Comparison of ENCODE assay signal across 12 cellular contexts in the genomic region with DNA sequence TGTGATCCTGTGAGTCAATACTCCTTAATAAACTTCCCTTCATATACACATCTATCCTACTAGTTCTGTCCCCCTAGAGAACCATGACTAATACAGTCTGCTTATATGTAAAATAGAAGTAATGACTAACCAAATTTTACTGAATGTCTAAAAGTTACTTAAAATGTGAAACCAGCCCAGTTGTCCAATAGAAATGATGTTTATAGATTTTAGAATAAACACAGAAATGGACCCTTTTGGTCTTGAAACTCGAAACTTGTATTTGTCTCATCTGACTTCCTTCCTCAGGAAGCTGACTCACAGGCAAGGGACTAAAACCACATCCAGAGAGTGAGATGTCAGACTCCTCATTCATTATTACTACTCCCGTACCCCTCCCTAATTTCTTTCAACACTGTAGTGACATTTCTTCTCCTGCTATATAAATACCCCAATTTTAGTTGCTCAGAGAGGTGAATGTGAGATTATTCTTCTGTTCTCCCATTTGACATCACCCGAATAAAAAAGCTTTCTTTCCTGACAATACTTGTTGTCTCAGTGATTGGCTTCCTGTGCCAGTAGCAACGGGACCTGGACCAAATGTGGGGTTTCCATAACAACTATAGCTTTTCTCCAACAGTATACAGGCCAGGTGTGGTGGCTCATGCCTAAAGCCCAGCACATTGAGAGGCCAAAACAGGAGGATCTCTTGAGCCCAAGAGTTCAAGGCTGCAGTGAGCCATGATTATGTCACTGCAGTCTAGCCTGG.
DNase-seq lines count a peak whose midpoint lies in the region; ATAC-seq, FAIRE-seq and TF ChIP-seq lines count a peak whose summit lies in the region.
"Had no signal": no experiment of that assay in that cellular context is flagged by ENCODE, and none has a peak within 500 bp of the region (broad histone marks: within the 10 kb centered on the region; RNA-seq: fewer than 3 reads in every experiment).

No MANE protein-coding gene starts in this region.

- DNase-seq in A172 (ENCODE audit: low spot score) (peak; percentile 80), GM12878 (ENCODE audit: low read depth, low spot score) (no peak), DMS153 treated with DMSO at 0.1 percent for 48 hours (lab: John Stamatoyannopoulos, UW; ENCODE audit: unreplicated experiment) (no peak), progenitor cell of endocrine pancreas (ENCODE audit: low spot score, unreplicated experiment) (no peak), tibial artery (no peak)
- DNase-seq in stimulated activated naive CD4-positive, alpha-beta T cell treated with Interleukin-2 at 50 U/mL for 16 hours (lab: John Stamatoyannopoulos, UW), result no peak
- DNase-seq: activated naive CD4-positive, alpha-beta T cell treated with anti-CD3 and anti-CD28 coated beads for 36 hours; NCI-H1436 had no signal

- H3K27ac ChIP-seq in GM12878 (ENCODE audit: control insufficient read depth, insufficient read depth) (no peak overlapping the region), tibial artery (no peak overlapping the region)
- H3K27ac ChIP-seq: hepatocyte had no signal

- no peak for TF ChIP-seq CTCF in GM12878 (IDR thresholded peaks at IDR 0.05 in 2 of 3, conservative IDR thresholded peaks at IDR 0.05 in 1 of 3; ENCODE audit: control insufficient read depth in 2 of 3, extremely low read depth in 1 of 3, insufficient read depth in 1 of 3, low read depth in 3 of 3, low read length in 3 of 3)
- TF ChIP-seq CTCF in progenitor cell of endocrine pancreas (IDR thresholded peaks at IDR 0.05; ENCODE audit: unreplicated experiment), result no peak
- no peak for TF ChIP-seq CTCF in tibial artery (IDR thresholded peaks at IDR 0.05)

- no peak overlapping the region for H3K9ac ChIP-seq in GM12878 (ENCODE audit: control insufficient read depth, insufficient read depth, low read length)

- no TSS peak for BruUV-seq in GM12878 (replicated peaks; lab: Mats Ljungman, UMichigan)

- no peak overlapping the region for H2AFZ ChIP-seq in GM12878 (ENCODE audit: control insufficient read depth, low read depth, low read length)
- H2AFZ ChIP-seq: hepatocyte had no signal

- RAD21 ChIA-PET in GM12878 (lab: Charles Lee; ENCODE audit: unreplicated experiment), result no interaction called here

- H3K9me3 Mint-ChIP-seq in progenitor cell of endocrine pancreas (ENCODE audit: low read depth), result peaks cover 50% of the 10 kb centered on the region

- in situ Hi-C loops in GM12878 (cut with MboI), result no loop called here

- 6% methylated on average over 4 of the region's 4 CpGs for WGBS in GM12878 (ENCODE audit: insufficient coverage, insufficient replicate concordance, low lambda C conversion rate, missing lambda C conversion rate)

- no peak for TF ChIP-seq EP300 in GM12878 (IDR thresholded peaks at IDR 0.05; ENCODE audit: borderline replicate concordance in 1 of 2, control insufficient read depth in 1 of 2, low read depth in 2 of 2, low read length in 2 of 2)

- H3K36me3 Mint-ChIP-seq in progenitor cell of endocrine pancreas (ENCODE audit: insufficient read depth), result peaks cover 36% of the 10 kb centered on the region

- H3K4me2 ChIP-seq in GM12878 (ENCODE audit: control insufficient read depth, insufficient read depth), result no peak overlapping the region
- H3K4me2 ChIP-seq: hepatocyte had no signal

- H3K27me3 ChIP-seq in GM12878 (replicated peaks in 1 of 2; ENCODE audit: control insufficient read depth in 2 of 2, insufficient read depth in 2 of 2, low read length in 1 of 2) (no peaks in the 10 kb centered on the region), tibial artery (no peaks in the 10 kb centered on the region)
- H3K27me3 ChIP-seq: hepatocyte had no signal

- no peak overlapping the region for H3K4me3 Mint-ChIP-seq in progenitor cell of endocrine pancreas (ENCODE audit: low read depth)
- H3K4me3 Mint-ChIP-seq: activated naive CD4-positive, alpha-beta T cell treated with anti-CD3 and anti-CD28 coated beads for 36 hours; CD4-positive, CD25-positive, alpha-beta regulatory T cell had no signal

- POLR2A ChIA-PET in GM12878 (lab: Charles Lee), result no interaction called here

- H3K9me3 ChIP-seq in GM12878 (replicated peaks; ENCODE audit: control insufficient read depth, insufficient read depth, low read length) (no peaks in the 10 kb centered on the region; the same call in 2 of the 3 replicates), tibial artery (peaks cover 0 to 22% (median 12%) of the 10 kb centered on the region in 3 donors)

- no peaks in the 10 kb centered on the region for H3K4me1 ChIP-seq in GM12878 (ENCODE audit: control insufficient read depth, insufficient read depth, low read length)
- H3K4me1 ChIP-seq in tibial artery, result no peaks in the 10 kb centered on the region

- ATAC-seq in GM19463 (IDR thresholded peaks at IDR 0.05; ENCODE audit: unreplicated experiment) (peak; percentile 73), HG03575 (IDR thresholded peaks at IDR 0.05; ENCODE audit: extremely low read depth, insufficient number of reproducible peaks, low FRiP score, unreplicated experiment) (peak; percentile 75), GM12878 (no peak)

- no peak for FAIRE-seq in GM12878 (lab: Jason Lieb, UNC)

- TF ChIP-seq POLR2A in GM12878 (IDR thresholded peaks at IDR 0.05; ENCODE audit: low read depth, low read length), result no peak

- no peaks in the 10 kb centered on the region for H4K20me1 ChIP-seq in GM12878 (ENCODE audit: control insufficient read depth, insufficient read depth)

- H3K36me3 ChIP-seq in GM12878 (ENCODE audit: control insufficient read depth in 2 of 2, insufficient read depth in 2 of 2, low read length in 1 of 2), result no peaks in the 10 kb centered on the region
- no peaks in the 10 kb centered on the region for H3K36me3 ChIP-seq in tibial artery

- TF ChIP-seq RAD21 in GM12878 (IDR thresholded peaks at IDR 0.05; ENCODE audit: insufficient read depth, low read depth, low read length), result no peak

- CTCF ChIA-PET in GM12878 (lab: Yijun Ruan, JAX), result interaction anchor here (1.0 kb wide), 1 partner anchor 48 kb away, joined by 4 read pairs; no protein-coding TSS in a partner anchor

- SMC1A ChIA-PET in GM12878 (lab: Charles Lee; ENCODE audit: uncharacterized antibody, unreplicated experiment), result interaction anchor here (0.7 kb wide), 1 partner anchor 10 kb away, joined by 3 read pairs; no protein-coding TSS in a partner anchor

- H3K4me3 ChIP-seq in GM12878 (no peak overlapping the region), tibial artery (no peak overlapping the region)
- H3K4me3 ChIP-seq: hepatocyte had no signal

- H3K27me3 Mint-ChIP-seq in progenitor cell of endocrine pancreas, result no peaks in the 10 kb centered on the region
- H3K27me3 Mint-ChIP-seq: CD4-positive, CD25-positive, alpha-beta regulatory T cell had no signal

- intact Hi-C loops in GM12878 (cut with micrococcal nuclease; ENCODE audit: unreplicated experiment), result no loop called here
- intact Hi-C loops in tibial artery (cut with DNase I; ENCODE audit: low total_unique reads), result no loop called here

- H3K4me1 Mint-ChIP-seq in progenitor cell of endocrine pancreas (ENCODE audit: low read depth), result no peaks in the 10 kb centered on the region
- H3K4me1 Mint-ChIP-seq: CD4-positive, CD25-positive, alpha-beta regulatory T cell had no signal

- no peak overlapping the region for H3K27ac Mint-ChIP-seq in progenitor cell of endocrine pancreas
- H3K27ac Mint-ChIP-seq: activated naive CD4-positive, alpha-beta T cell treated with anti-CD3 and anti-CD28 coated beads for 36 hours had no signal

- H3K79me2 ChIP-seq in GM12878 (ENCODE audit: control insufficient read depth, insufficient read depth, low read length), result no peaks in the 10 kb centered on the region
- H3K79me2 ChIP-seq: hepatocyte had no signal

TF ChIP-seq in GM12878, 131 proteins besides CTCF, POLR2A, EP300 and RAD21:
- no peak for TF ChIP-seq KDM1A (IDR thresholded peaks at IDR 0.05; ENCODE audit: borderline replicate concordance)
- TF ChIP-seq, protein P1, sequence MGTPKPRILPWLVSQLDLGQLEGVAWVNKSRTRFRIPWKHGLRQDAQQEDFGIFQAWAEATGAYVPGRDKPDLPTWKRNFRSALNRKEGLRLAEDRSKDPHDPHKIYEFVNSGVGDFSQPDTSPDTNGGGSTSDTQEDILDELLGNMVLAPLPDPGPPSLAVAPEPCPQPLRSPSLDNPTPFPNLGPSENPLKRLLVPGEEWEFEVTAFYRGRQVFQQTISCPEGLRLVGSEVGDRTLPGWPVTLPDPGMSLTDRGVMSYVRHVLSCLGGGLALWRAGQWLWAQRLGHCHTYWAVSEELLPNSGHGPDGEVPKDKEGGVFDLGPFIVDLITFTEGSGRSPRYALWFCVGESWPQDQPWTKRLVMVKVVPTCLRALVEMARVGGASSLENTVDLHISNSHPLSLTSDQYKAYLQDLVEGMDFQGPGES (IDR thresholded peaks at IDR 0.05), result no peak
- TF ChIP-seq ETV6 (conservative IDR thresholded peaks at IDR 0.05 in 1 of 2, IDR thresholded peaks at IDR 0.05 in 1 of 2; ENCODE audit: borderline replicate concordance in 1 of 2, low read depth in 1 of 2), result peak in 1 of 2 experiments; percentile 89; a peak in 2 of 4 replicates
- TF ChIP-seq MEF2B (IDR thresholded peaks at IDR 0.05; ENCODE audit: partially characterized antibody, poor library complexity, severe bottlenecking), result no peak
- TF ChIP-seq RUNX3 (IDR thresholded peaks at IDR 0.05; ENCODE audit: low read length), result peak; percentile 39; the same call in 1 of the 2 replicates
- no peak for TF ChIP-seq SMARCA5 (IDR thresholded peaks at IDR 0.05)
- TF ChIP-seq CREB1 (IDR thresholded peaks at IDR 0.05; ENCODE audit: low read depth), result no peak
- no peak for TF ChIP-seq TARDBP (IDR thresholded peaks at IDR 0.05; ENCODE audit: borderline replicate concordance)
- 0 out of 2 replicates have a peak, but pooled peaks have one; percentile 7 for TF ChIP-seq JUNB (IDR thresholded peaks at IDR 0.05)
- TF ChIP-seq SIX5 (IDR thresholded peaks at IDR 0.05; ENCODE audit: low read depth, low read length, severe bottlenecking), result no peak
- no peak for TF ChIP-seq NFIC (IDR thresholded peaks at IDR 0.05; ENCODE audit: low read depth, low read length)
